ENCODE assay signal across 1 cellular context in genomic region chr16:84169765-84170310, GRCh38.
A peak's percentile ranks its signal among the peaks of the same experiment; 100 is the strongest.
TF ChIP-seq lines count a peak whose summit lies in the region.

No MANE protein-coding gene starts in this region.

TF ChIP-seq in HepG2, 621 proteins besides CTCF, POLR2A, EP300 and RAD21:
- no peak for TF ChIP-seq BCL3 (CRISPR knock-in tag; IDR thresholded peaks at IDR 0.05)
- TF ChIP-seq ZNF362 (CRISPR knock-in tag; IDR thresholded peaks at IDR 0.05; ENCODE audit: borderline replicate concordance), result no peak
- TF ChIP-seq ZNF274 (CRISPR knock-in tag; IDR thresholded peaks at IDR 0.05), result 0 out of 2 replicates have a peak, but pooled peaks have one; percentile 35
- TF ChIP-seq ZNF138 (CRISPR knock-in tag; IDR thresholded peaks at IDR 0.05; ENCODE audit: low read depth), result no peak
- TF ChIP-seq ARID3A (IDR thresholded peaks at IDR 0.05; ENCODE audit: low read depth, low read length), result no peak
- TF ChIP-seq ZNF251 (CRISPR knock-in tag; IDR thresholded peaks at IDR 0.05), result no peak
- no peak for TF ChIP-seq HDAC2 (CRISPR knock-in tag; IDR thresholded peaks at IDR 0.05)
